In genomic region chr3:59299561-59299960, GRCh38 we compare ENCODE assay signal across 15 cellular contexts.
DNase-seq lines count a peak whose midpoint lies in the region; ATAC-seq and TF ChIP-seq lines count a peak whose summit lies in the region.
"Had no signal": no experiment of that assay in that cellular context is flagged by ENCODE, and none has a peak within 500 bp of the region (broad histone marks: within the 10 kb centered on the region; RNA-seq: fewer than 3 reads in every experiment).

No MANE protein-coding gene starts in this region.

- H3K4me1 Mint-ChIP-seq in progenitor cell of endocrine pancreas (ENCODE audit: low read depth), result peaks cover 10% of the 10 kb centered on the region

- ATAC-seq in SK-N-SH treated with all-trans-retinoic acid at 6 μM for 48 hours, result no peak
- ATAC-seq in GM21390 (IDR thresholded peaks at IDR 0.05; ENCODE audit: unreplicated experiment), result no peak
- ATAC-seq: CD8-positive, alpha-beta T cell had no signal

- no peak overlapping the region for H3K4me3 Mint-ChIP-seq in progenitor cell of endocrine pancreas (ENCODE audit: low read depth)
- H3K4me3 Mint-ChIP-seq: CD4-positive, alpha-beta T cell; CD8-positive, alpha-beta T cell had no signal

- H3K9me3 Mint-ChIP-seq in progenitor cell of endocrine pancreas (ENCODE audit: low read depth), result peaks cover 20% of the 10 kb centered on the region

- peaks cover 2% of the 10 kb centered on the region for H3K36me3 Mint-ChIP-seq in progenitor cell of endocrine pancreas (ENCODE audit: insufficient read depth)
- H3K36me3 Mint-ChIP-seq: CD8-positive, alpha-beta T cell had no signal

- no peak overlapping the region for H3K27ac Mint-ChIP-seq in progenitor cell of endocrine pancreas
- H3K27ac Mint-ChIP-seq: CD4-positive, alpha-beta T cell; CD8-positive, alpha-beta T cell had no signal

- DNase-seq in SK-N-DZ (ENCODE audit: low spot score), result peak; percentile 89
- no peak for DNase-seq in activated CD4-positive, alpha-beta T cell treated with anti-CD3 and anti-CD28 coated beads for 48 hours
- DNase-seq in progenitor cell of endocrine pancreas (ENCODE audit: low spot score, unreplicated experiment), result no peak
- DNase-seq: 8988T; ACHN; BE2C; C1 segment of cervical spinal cord; Caco-2; Calu3; CD4-positive, alpha-beta T cell; CD8-positive, alpha-beta T cell; DMS79 treated with DMSO at 0.1 percent for 48 hours; GF-D8 had no signal

- H3K27me3 Mint-ChIP-seq in progenitor cell of endocrine pancreas, result no peaks in the 10 kb centered on the region
- H3K27me3 Mint-ChIP-seq: CD4-positive, alpha-beta T cell had no signal

- no peak for TF ChIP-seq CTCF in progenitor cell of endocrine pancreas (IDR thresholded peaks at IDR 0.05; ENCODE audit: unreplicated experiment)

TF ChIP-seq in SK-N-SH treated with all-trans-retinoic acid at 6 μM for 48 hours, 23 proteins besides CTCF, POLR2A, EP300 and RAD21:
- TF ChIP-seq GLIS3 (CRISPR knock-in tag; IDR thresholded peaks at IDR 0.05), result peak; percentile 87
- TF ChIP-seq ARNTL (CRISPR knock-in tag; IDR thresholded peaks at IDR 0.05; ENCODE audit: borderline replicate concordance, low read depth), result no peak
- peak; percentile 71; the same call in 1 of the 2 replicates for TF ChIP-seq TSHZ2 (CRISPR knock-in tag; IDR thresholded peaks at IDR 0.05)
- peak; percentile 32; the same call in 1 of the 2 replicates for TF ChIP-seq POU6F1 (CRISPR knock-in tag; IDR thresholded peaks at IDR 0.05; ENCODE audit: borderline replicate concordance, low read depth)
- TF ChIP-seq ZNF565 (CRISPR knock-in tag; conservative IDR thresholded peaks at IDR 0.05; ENCODE audit: low read depth), result no peak
- TF ChIP-seq OSR1 (CRISPR knock-in tag; IDR thresholded peaks at IDR 0.05), result no peak
- peak; percentile 89 for TF ChIP-seq PATZ1 (CRISPR knock-in tag; IDR thresholded peaks at IDR 0.05; ENCODE audit: borderline replicate concordance)
- no peak for TF ChIP-seq PPARA (CRISPR knock-in tag; IDR thresholded peaks at IDR 0.05; ENCODE audit: borderline replicate concordance)
- peak; percentile 96 for TF ChIP-seq CREB5 (CRISPR knock-in tag; IDR thresholded peaks at IDR 0.05; ENCODE audit: low read depth)
- TF ChIP-seq ZFP30 (CRISPR knock-in tag; IDR thresholded peaks at IDR 0.05), result no peak
- TF ChIP-seq TCF4 (CRISPR knock-in tag; IDR thresholded peaks at IDR 0.05; ENCODE audit: borderline replicate concordance), result peak; percentile 83
- TF ChIP-seq ZNF70 (CRISPR knock-in tag; IDR thresholded peaks at IDR 0.05), result no peak
- no peak for TF ChIP-seq TOX (CRISPR knock-in tag; IDR thresholded peaks at IDR 0.05; ENCODE audit: borderline replicate concordance)
- peak; percentile 78 for TF ChIP-seq ZFP3 (CRISPR knock-in tag; IDR thresholded peaks at IDR 0.05)
- peak; percentile 86; the same call in 1 of the 2 replicates for TF ChIP-seq ZC3H10 (CRISPR knock-in tag; IDR thresholded peaks at IDR 0.05)
- TF ChIP-seq RARB (CRISPR knock-in tag; IDR thresholded peaks at IDR 0.05), result no peak
- TF ChIP-seq ZNF8 (CRISPR knock-in tag; IDR thresholded peaks at IDR 0.05), result peak; percentile 44; the same call in 1 of the 2 replicates
- peak; percentile 61; the same call in 1 of the 2 replicates for TF ChIP-seq CSDC2 (CRISPR knock-in tag; IDR thresholded peaks at IDR 0.05)
- peak; percentile 94 for TF ChIP-seq ESRRG (CRISPR knock-in tag; IDR thresholded peaks at IDR 0.05)
- peak; percentile 99 for TF ChIP-seq ISL1 (CRISPR knock-in tag; IDR thresholded peaks at IDR 0.05)
- peak; percentile 96 for TF ChIP-seq SNAI2 (CRISPR knock-in tag; IDR thresholded peaks at IDR 0.05)
- TF ChIP-seq CSRNP3 (CRISPR knock-in tag; IDR thresholded peaks at IDR 0.05), result peak; percentile 95
